Comparison of ENCODE assay signal across 1 cellular context in genomic region chr7:100427762-100428198, GRCh38.
TF ChIP-seq lines count a peak whose summit lies in the region.

No MANE protein-coding gene starts in this region.

TF ChIP-seq in A549, 52 proteins besides CTCF, POLR2A, EP300 and RAD21 (continued from another document):
- peak; percentile 76; the same call in 1 of the 2 replicates for TF ChIP-seq RARB (CRISPR knock-in tag; IDR thresholded peaks at IDR 0.05)
- no peak for TF ChIP-seq ZNF302 (CRISPR knock-in tag; IDR thresholded peaks at IDR 0.05)
